Comparison of ENCODE assay signal across 13 cellular contexts in the genomic region with DNA sequence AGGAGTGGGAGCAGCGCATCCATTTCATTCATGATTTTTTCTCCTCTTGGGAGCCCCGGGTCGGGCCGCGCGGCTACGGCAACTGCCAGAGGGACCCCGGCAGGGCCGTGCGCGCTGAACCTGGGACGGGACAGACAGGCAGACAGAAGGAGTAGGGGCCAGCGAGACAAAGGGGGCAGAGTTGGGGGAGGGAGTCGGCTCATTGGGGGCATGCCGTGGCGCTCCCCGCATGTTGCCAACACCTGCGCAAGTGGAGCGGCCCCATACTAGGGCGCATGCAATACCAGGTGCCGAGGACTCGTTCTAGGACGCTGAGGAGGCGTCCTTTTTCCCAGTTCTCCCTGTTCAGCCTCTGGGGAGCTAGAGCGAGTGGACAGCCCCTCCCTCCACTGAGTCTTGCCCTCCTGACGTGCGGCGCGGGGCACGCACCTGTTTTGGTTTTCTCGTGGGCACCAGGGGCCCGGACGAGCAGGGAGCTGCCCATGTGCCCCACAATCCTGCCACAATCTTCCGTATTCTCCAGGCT. TPM values are rescaled to one million over a fixed set of nuclear protein-coding genes. Genes with fewer than 3 reads are reported as not detected.
DNase-seq lines count a peak whose midpoint lies in the region; ATAC-seq and TF ChIP-seq lines count a peak whose summit lies in the region.
"Had no signal": no experiment of that assay in that cellular context is flagged by ENCODE, and none has a peak within 500 bp of the region (broad histone marks: within the 10 kb centered on the region; RNA-seq: fewer than 3 reads in every experiment).

No MANE protein-coding gene starts in this region.

- H3K27ac ChIP-seq in subcutaneous abdominal adipose tissue (ENCODE audit: low read depth, low read length), result no peak overlapping the region
- no peak overlapping the region for H3K27ac ChIP-seq in uterus
- H3K27ac ChIP-seq: vagina had no signal

- H3K4me1 ChIP-seq in adipocyte (ENCODE audit: control insufficient read depth, insufficient read depth, low read length), result peaks cover 5% of the 10 kb centered on the region
- H3K4me1 ChIP-seq in subcutaneous abdominal adipose tissue (ENCODE audit: control insufficient read depth in 5 of 5, insufficient read depth in 5 of 5, low read length in 5 of 5), result peaks cover 0 to 14% (median 13%) of the 10 kb centered on the region in 5 donors
- H3K4me1 ChIP-seq in uterus, result no peaks in the 10 kb centered on the region

- TF ChIP-seq POLR2A in lower leg skin (IDR thresholded peaks at IDR 0.05) (no peak), uterus (IDR thresholded peaks at IDR 0.05) (no peak)

- ATAC-seq in HG02870 (IDR thresholded peaks at IDR 0.05; ENCODE audit: unreplicated experiment), result no peak
- ATAC-seq: HepG2 had no signal

- TF ChIP-seq CTCF in lower leg skin (IDR thresholded peaks at IDR 0.05) (no peak), uterus (IDR thresholded peaks at IDR 0.05) (no peak)

- H3K9me3 ChIP-seq in adipocyte (ENCODE audit: control insufficient read depth, low read length) (no peaks in the 10 kb centered on the region), subcutaneous abdominal adipose tissue (ENCODE audit: control insufficient read depth in 5 of 5, low read length in 5 of 5) (no peaks in the 10 kb centered on the region), uterus (no peaks in the 10 kb centered on the region)
- H3K9me3 ChIP-seq: vagina had no signal

- H3K36me3 ChIP-seq in adipocyte (ENCODE audit: control insufficient read depth, insufficient read depth, low read length, severe bottlenecking) (no peaks in the 10 kb centered on the region), subcutaneous abdominal adipose tissue (ENCODE audit: control insufficient read depth in 5 of 5, insufficient read depth in 5 of 5, low read length in 5 of 5) (no peaks in the 10 kb centered on the region), uterus (no peaks in the 10 kb centered on the region)
- H3K36me3 ChIP-seq: vagina had no signal

- H3K9ac ChIP-seq in adipocyte (ENCODE audit: low read length) (no peak overlapping the region), subcutaneous abdominal adipose tissue (ENCODE audit: low read length in 5 of 5) (no peak overlapping the region)

- H3K4me3 ChIP-seq in adipocyte (ENCODE audit: low read length), result peak overlapping the region; percentile 61
- peak overlapping the region; percentile 15 for H3K4me3 ChIP-seq in lower leg skin (ENCODE audit: low read depth, poor library complexity, severe bottlenecking)
- peak overlapping the region in 3 of 5 donors; percentile 11 to 44 (median 42) for H3K4me3 ChIP-seq in subcutaneous abdominal adipose tissue (ENCODE audit: low read depth in 1 of 5, low read length in 5 of 5)
- H3K4me3 ChIP-seq in uterus, result no peak overlapping the region

- H3K27me3 ChIP-seq in adipocyte (replicated peaks; ENCODE audit: control insufficient read depth, insufficient read depth, low read length) (peaks cover 78% of the 10 kb centered on the region), subcutaneous abdominal adipose tissue (ENCODE audit: control insufficient read depth in 5 of 5, insufficient read depth in 4 of 5, low read length in 5 of 5) (peaks cover 11 to 41% (median 33%) of the 10 kb centered on the region in 5 donors), uterus (no peaks in the 10 kb centered on the region)

- WGBS in lower leg skin, 2 donors, result 1% methylated on average over 27 to 29 of the region's 34 CpGs

- intact Hi-C loops in lower leg skin (cut with DNase I; ENCODE audit: low total_unique reads), result no loop called here
- intact Hi-C loops in uterus (cut with DNase I; ENCODE audit: low total_unique reads), result no loop called here

- DNase-seq in activated CD8-positive, alpha-beta memory T cell treated with anti-CD3 and anti-CD28 coated beads for 24 hours, result peak; percentile 55
- DNase-seq in activated CD8-positive, alpha-beta memory T cell treated with anti-CD3 and anti-CD28 coated beads, Interleukin-2, amount 50 U/mL, for 48 hours, result no peak
- DNase-seq in adipocyte (ENCODE audit: low read depth) (peak; percentile 12), lower leg skin (ENCODE audit: low spot score in 2 of 2) (no peak), uterus (no peak), NCI-H2029 treated with DMSO at 0.1 percent for 48 hours (lab: John Stamatoyannopoulos, UW) (no peak)
- DNase-seq: activated CD4-positive, CD25-positive, alpha-beta regulatory T cell treated with anti-CD3 and anti-CD28 coated beads, Interleukin-2, amount 50 U/mL, for 72 hours; RPMI8226 had no signal

RNA-seq across cellular contexts. Expression of a gene that starts 0.5 kb away (rescaled TPM):
- total RNA-seq in lower leg skin (1 to 10 TPM in 1 of 4 donors, under 1 TPM in 2, not detected in 1; 0.29 to 2.7 (median 0.69) TPM), uterus (1 to 10 TPM in 2 of 4 donors, under 1 TPM in 2; under 0.01 to 3.2 (median 0.79) TPM)
- total RNA-seq: fibroblast of lung, HepG2 had no signal

Comparison
In these comparisons a context has a peak if more than half of its experiments do, and no peak if none do; other contexts are left out.
1. DNase-seq: peak in activated CD8-positive, alpha-beta memory T cell treated with anti-CD3 and anti-CD28 coated beads for 24 hours (single experiment) and adipocyte (single experiment); none in activated CD8-positive, alpha-beta memory T cell treated with anti-CD3 and anti-CD28 coated beads, Interleukin-2, amount 50 U/mL, for 48 hours (single experiment), lower leg skin (0 of 2), uterus (0 of 2) and NCI-H2029 treated with DMSO at 0.1 percent for 48 hours (single experiment).
2. H3K4me3 ChIP-seq: peak in adipocyte (single experiment), lower leg skin (single experiment) and subcutaneous abdominal adipose tissue (3 of 5); none in uterus (0 of 2).